Comparison of ENCODE assay signal across 11 cellular contexts in the genomic region with DNA sequence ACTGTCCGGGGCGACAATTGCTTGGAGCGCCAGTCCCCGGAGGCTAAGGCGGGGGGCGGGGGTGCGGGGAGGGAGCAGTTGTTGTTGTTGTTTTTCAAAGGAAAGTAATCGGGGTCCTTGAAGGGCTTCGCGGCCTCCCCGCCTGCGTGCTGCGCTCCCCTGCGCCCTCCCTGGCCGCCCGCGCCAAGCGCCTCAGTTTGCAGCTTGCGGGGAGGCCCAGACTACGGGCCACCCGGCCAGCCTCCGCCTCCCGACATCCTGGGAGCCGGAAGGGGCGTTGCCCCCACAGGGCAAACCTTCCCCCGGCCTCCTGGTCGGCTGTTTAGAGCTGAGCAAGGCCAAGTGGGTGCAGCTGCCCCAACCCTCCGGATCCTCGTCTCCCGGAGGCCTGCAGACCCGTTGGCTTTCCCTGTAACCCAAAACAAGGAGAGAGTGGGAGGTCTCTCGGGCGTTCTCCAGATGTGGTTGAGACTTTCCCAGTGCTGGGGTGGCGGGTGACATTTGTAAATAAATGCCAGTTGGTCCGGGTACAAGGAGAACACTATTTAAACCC. TPM values are rescaled to one million over a fixed set of nuclear protein-coding genes. Genes with fewer than 3 reads are reported as not detected.
DNase-seq lines count a peak whose midpoint lies in the region; ATAC-seq and TF ChIP-seq lines count a peak whose summit lies in the region.
"Had no signal": no experiment of that assay in that cellular context is flagged by ENCODE, and none has a peak within 500 bp of the region (broad histone marks: within the 10 kb centered on the region; RNA-seq: fewer than 3 reads in every experiment).

No MANE protein-coding gene starts in this region.

- H3K9ac ChIP-seq in HCT116 (ENCODE audit: low read length), result peak overlapping the region; percentile 74

- H4K20me1 ChIP-seq in HCT116 (ENCODE audit: insufficient read depth), result no peaks in the 10 kb centered on the region

- H3K9me3 ChIP-seq in HCT116 (ENCODE audit: control insufficient read depth in 1 of 2, insufficient read depth in 1 of 2, low read depth in 1 of 2, low read length in 2 of 2) (no peaks in the 10 kb centered on the region), testis (no peaks in the 10 kb centered on the region)
- H3K9me3 ChIP-seq in naive thymus-derived CD4-positive, alpha-beta T cell (ENCODE audit: control insufficient read depth in 2 of 3, low read length in 3 of 3), result no peaks in the 10 kb centered on the region

- peaks cover 45 to 85% (median 68%) of the 10 kb centered on the region in 5 donors for H3K27me3 Mint-ChIP-seq in naive thymus-derived CD4-positive, alpha-beta T cell
- H3K27me3 Mint-ChIP-seq in T-cell, result peaks cover 45 to 73% of the 10 kb centered on the region in 2 donors

- POLR2A ChIA-PET in HCT116 (lab: Charles Lee), result interaction anchor here (0.8 to 1.2 kb wide), 2 partner anchors 71 to 576 kb away, joined by 3 to 4 read pairs; a partner anchor contains a TSS
- POLR2A ChIA-PET in naive thymus-derived CD4-positive, alpha-beta T cell (lab: Charles Lee), result no interaction called here
- POLR2A ChIA-PET in T-cell (lab: Charles Lee), result no interaction called here

- intact Hi-C loops in HCT116 (cut with micrococcal nuclease), result no loop called here
- intact Hi-C loops in naive thymus-derived CD4-positive, alpha-beta T cell (cut with micrococcal nuclease), result no loop called here
- intact Hi-C loops in testis (cut with DNase I; ENCODE audit: low total_unique reads), result no loop called here

- peak overlapping the region; percentile 35 for H2AFZ ChIP-seq in HCT116 (ENCODE audit: low read depth, low read length, poor library complexity, severe bottlenecking)

- peak overlapping the region in 6 of 10 donors; percentile 47 to 72 (median 58) for H3K4me3 Mint-ChIP-seq in naive thymus-derived CD4-positive, alpha-beta T cell
- H3K4me3 Mint-ChIP-seq in T-cell, result peak overlapping the region in 1 of 3 donors; percentile 55

- H3K27me3 ChIP-seq in HCT116 (ENCODE audit: insufficient read depth, low read length) (no peaks in the 10 kb centered on the region), testis (peaks cover 5% of the 10 kb centered on the region)
- H3K27me3 ChIP-seq in naive thymus-derived CD4-positive, alpha-beta T cell (ENCODE audit: control insufficient read depth in 2 of 2, insufficient read depth in 2 of 2, low read length in 2 of 2), result peaks cover 4 to 9% of the 10 kb centered on the region in 2 donors

- H3K9me2 ChIP-seq in HCT116 (ENCODE audit: insufficient read depth), result no peaks in the 10 kb centered on the region

- no peaks in the 10 kb centered on the region for H3K79me2 ChIP-seq in HCT116 (ENCODE audit: insufficient read depth, low read length)

- 3% methylated on average over 18 to 35 of the region's 35 CpGs for WGBS in testis, 2 donors

- H3K27ac Mint-ChIP-seq in naive thymus-derived CD4-positive, alpha-beta T cell, result no peak overlapping the region
- no peak overlapping the region for H3K27ac Mint-ChIP-seq in T-cell

- peak; percentile 37 for DNase-seq in ELR (ENCODE audit: low read depth)
- DNase-seq in HCT116 (ENCODE audit: low read depth, low spot score), result peak; percentile 57
- peak; percentile 55 to 67 for DNase-seq in activated T-cell treated with anti-CD3 and anti-CD28 coated beads, Interleukin-2, amount 50 U/mL, for 48 hours
- DNase-seq in naive thymus-derived CD4-positive, alpha-beta T cell, result no peak
- DNase-seq in testis, result no peak
- DNase-seq in T-cell, result no peak
- DNase-seq in stimulated activated CD4-positive, alpha-beta T cell treated with anti-CD3 and anti-CD28 coated beads, Interleukin-4, amount 100 ng/mL, for 4 hours, result no peak
- DNase-seq: activated CD4-positive, alpha-beta T cell treated with anti-CD3 and anti-CD28 coated beads, Interleukin-2, amount 50 U/mL, for 1 hour; occipital lobe had no signal

- H3K4me1 ChIP-seq in HCT116 (ENCODE audit: control insufficient read depth in 1 of 2, insufficient read depth in 2 of 2, low read length in 2 of 2) (peaks cover 14 to 46% of the 10 kb centered on the region in 2 experiments; a peak in 3 of 4 replicates), testis (peaks cover 17% of the 10 kb centered on the region)
- no peaks in the 10 kb centered on the region for H3K4me1 ChIP-seq in naive thymus-derived CD4-positive, alpha-beta T cell (ENCODE audit: control insufficient read depth in 2 of 2, insufficient read depth in 2 of 2, low read length in 2 of 2)

- ATAC-seq in HCT116, result peak; percentile 78
- no peak for ATAC-seq in naive thymus-derived CD4-positive, alpha-beta T cell
- ATAC-seq in GM18870 (IDR thresholded peaks at IDR 0.05; ENCODE audit: unreplicated experiment), result no peak
- no peak for ATAC-seq in T-cell (replicated peaks in 1 of 4)

- TF ChIP-seq POLR2A in HCT116 (IDR thresholded peaks at IDR 0.05; ENCODE audit: borderline replicate concordance, extremely low read depth, insufficient read depth, insufficient read length) (peak; percentile 79), testis (IDR thresholded peaks at IDR 0.05) (no peak)

- no peaks in the 10 kb centered on the region for H3K36me3 ChIP-seq in HCT116 (ENCODE audit: control insufficient read depth in 1 of 2, insufficient read depth in 2 of 2, low read length in 2 of 2)
- H3K36me3 ChIP-seq in naive thymus-derived CD4-positive, alpha-beta T cell (ENCODE audit: control insufficient read depth in 2 of 3, insufficient read depth in 3 of 3, low read length in 3 of 3), result no peaks in the 10 kb centered on the region
- H3K36me3 ChIP-seq in testis (ENCODE audit: low read depth, missing control alignments), result no peaks in the 10 kb centered on the region

- CTCF ChIA-PET in HCT116 (lab: Charles Lee), result interaction anchor here (1.0 to 1.9 kb wide), 4 partner anchors 14 to 458 kb away, joined by 3 to 4 read pairs (median 3); no protein-coding TSS in a partner anchor
- CTCF ChIA-PET in naive thymus-derived CD4-positive, alpha-beta T cell (lab: Charles Lee), result no interaction called here
- CTCF ChIA-PET in T-cell (lab: Charles Lee), result no interaction called here

- no TSS peak for BruUV-seq in HCT116 (replicated peaks; lab: Mats Ljungman, UMichigan)

- H3K27ac ChIP-seq in HCT116 (ENCODE audit: low read depth, low read length) (peak overlapping the region; percentile 91), testis (no peak overlapping the region)
- H3K27ac ChIP-seq in naive thymus-derived CD4-positive, alpha-beta T cell (ENCODE audit: low read depth, low read length), result no peak overlapping the region

- peak overlapping the region; percentile 93 for H3K4me2 ChIP-seq in HCT116 (ENCODE audit: low read length)

- TF ChIP-seq CTCF in HCT116 (IDR thresholded peaks at IDR 0.05 in 2 of 3, conservative IDR thresholded peaks at IDR 0.05 in 1 of 3; ENCODE audit: borderline replicate concordance in 1 of 3, insufficient read depth in 1 of 3, low read depth in 2 of 3, low read length in 2 of 3) (0 out of 6 replicates have a peak, but pooled peaks of 1 of the 3 experiments have one; percentile 20), testis (IDR thresholded peaks at IDR 0.05) (no peak)

- H3K4me1 Mint-ChIP-seq in naive thymus-derived CD4-positive, alpha-beta T cell, result peaks cover 13 to 57% (median 31%) of the 10 kb centered on the region in 7 donors
- peaks cover 41 to 58% (median 51%) of the 10 kb centered on the region in 3 donors for H3K4me1 Mint-ChIP-seq in T-cell

- peaks cover 0 to 1% (median 0%) of the 10 kb centered on the region in 11 donors for H3K9me3 Mint-ChIP-seq in naive thymus-derived CD4-positive, alpha-beta T cell
- H3K9me3 Mint-ChIP-seq in T-cell, result no peaks in the 10 kb centered on the region

- H3K4me3 ChIP-seq in HCT116 (replicated peaks in 1 of 2; ENCODE audit: low read depth in 1 of 2, low read length in 2 of 2) (peak overlapping the region; percentile 70 to 80), testis (no peak overlapping the region)
- no peak overlapping the region for H3K4me3 ChIP-seq in naive thymus-derived CD4-positive, alpha-beta T cell (ENCODE audit: low read length)

- RAD21 ChIA-PET in HCT116 (lab: Charles Lee; ENCODE audit: low non-redundant PET in 1 of 2, low total read pairs in 2 of 2, uncharacterized antibody in 2 of 2, unreplicated experiment in 2 of 2), result no interaction called here

- H3K36me3 Mint-ChIP-seq in naive thymus-derived CD4-positive, alpha-beta T cell, result peaks cover 0 to 2% (median 0%) of the 10 kb centered on the region in 5 donors
- H3K36me3 Mint-ChIP-seq in T-cell, result no peaks in the 10 kb centered on the region

- no peak for TF ChIP-seq RAD21 in HCT116 (IDR thresholded peaks at IDR 0.05; ENCODE audit: low read depth)

TF ChIP-seq in HCT116, 20 proteins besides CTCF, POLR2A, EP300 and RAD21 (continues in another document):
- TF ChIP-seq EGR1 (IDR thresholded peaks at IDR 0.05; ENCODE audit: low read depth), result no peak
- no peak for TF ChIP-seq ZFX (IDR thresholded peaks at IDR 0.05)
- no peak for TF ChIP-seq SRF (IDR thresholded peaks at IDR 0.05; ENCODE audit: low read depth)
- TF ChIP-seq YY1 (IDR thresholded peaks at IDR 0.05; ENCODE audit: extremely low read depth, insufficient replicate concordance, low read depth, low read length), result peak; percentile 56

RNA-seq across cellular contexts. Expression of a gene that starts 3.7 kb away (rescaled TPM):
- 1.2 TPM for total RNA-seq in HCT116 (2021; ENCODE audit: unreplicated experiment)
- polyA plus RNA-seq in HCT116 (2012), result 0.64 and 0.70 TPM in 2 replicates
- total RNA-seq in naive thymus-derived CD4-positive, alpha-beta T cell, result not detected
- not detected for polyA plus RNA-seq in naive thymus-derived CD4-positive, alpha-beta T cell
- total RNA-seq in testis, result under 1 TPM; 0.19 to 0.47 TPM
- polyA plus RNA-seq in testis (ENCODE audit: insufficient read depth, low read depth, low replicate concordance), result 0.20 TPM
- total RNA-seq in T-cell, result under 1 TPM in 1 of 5 donors, not detected in 4; 0.23 TPM
- total RNA-seq: LHCN-M2, occipital lobe had no signal

Comparison
In these comparisons a context has a peak if more than half of its experiments do, and no peak if none do; other contexts are left out.
1. DNase-seq: peak in ELR (single experiment), HCT116 (single experiment) and activated T-cell treated with anti-CD3 and anti-CD28 coated beads, Interleukin-2, amount 50 U/mL, for 48 hours (2 of 2); none in naive thymus-derived CD4-positive, alpha-beta T cell (0 of 9), testis (single experiment), T-cell (0 of 34) and stimulated activated CD4-positive, alpha-beta T cell treated with anti-CD3 and anti-CD28 coated beads, Interleukin-4, amount 100 ng/mL, for 4 hours (0 of 2).
2. H3K4me3 ChIP-seq: peak in HCT116 (2 of 2); none in naive thymus-derived CD4-positive, alpha-beta T cell (single experiment) and testis (0 of 2).